ENCODE assay signal across 7 cellular contexts in genomic region chr9:2854617-2855016, GRCh38.
"Had no signal": no experiment of that assay in that cellular context is flagged by ENCODE, and none has a peak within 500 bp of the region (broad histone marks: within the 10 kb centered on the region; RNA-seq: fewer than 3 reads in every experiment).

No MANE protein-coding gene starts in this region.

- H3K4me3 Mint-ChIP-seq: H9, IgD-negative memory B cell had no signal

- H3K27ac ChIP-seq: HL-60 had no signal

- H3K27ac Mint-ChIP-seq: IgD-negative memory B cell had no signal

- ATAC-seq: HepG2 had no signal

- DNase-seq: GOT3, H9, HCEC 1CT, KBM-7 had no signal

- H3K9me3 Mint-ChIP-seq: H9, IgD-negative memory B cell had no signal
